In genomic region chr3:88307666-88308065, GRCh38 we compare ENCODE assay signal across 2 cellular contexts.
TF ChIP-seq lines count a peak whose summit lies in the region.

No MANE protein-coding gene starts in this region.

TF ChIP-seq in GM23338, 12 proteins besides CTCF, POLR2A, EP300 and RAD21 (continued from another document):
- no peak for TF ChIP-seq ZNF462 (CRISPR knock-in tag; IDR thresholded peaks at IDR 0.05)
- TF ChIP-seq EZH2 (IDR thresholded peaks at IDR 0.05; ENCODE audit: low read depth, unreplicated experiment): no peak
- no peak for TF ChIP-seq CREB1 (CRISPR knock-in tag; IDR thresholded peaks at IDR 0.05; ENCODE audit: low read depth)
- TF ChIP-seq STAT1 (IDR thresholded peaks at IDR 0.05; ENCODE audit: unreplicated experiment): no peak
- TF ChIP-seq ZNF331 (CRISPR knock-in tag; IDR thresholded peaks at IDR 0.05; ENCODE audit: low read depth): no peak
- TF ChIP-seq ETS1 (IDR thresholded peaks at IDR 0.05): no peak
- no peak for TF ChIP-seq ZNF114 (CRISPR knock-in tag; IDR thresholded peaks at IDR 0.05)
- TF ChIP-seq POLR2AphosphoS5 (IDR thresholded peaks at IDR 0.05; ENCODE audit: low read depth): no peak
- no peak for TF ChIP-seq EZH2phosphoT487 (IDR thresholded peaks at IDR 0.05; ENCODE audit: unreplicated experiment)
- TF ChIP-seq, protein P1, sequence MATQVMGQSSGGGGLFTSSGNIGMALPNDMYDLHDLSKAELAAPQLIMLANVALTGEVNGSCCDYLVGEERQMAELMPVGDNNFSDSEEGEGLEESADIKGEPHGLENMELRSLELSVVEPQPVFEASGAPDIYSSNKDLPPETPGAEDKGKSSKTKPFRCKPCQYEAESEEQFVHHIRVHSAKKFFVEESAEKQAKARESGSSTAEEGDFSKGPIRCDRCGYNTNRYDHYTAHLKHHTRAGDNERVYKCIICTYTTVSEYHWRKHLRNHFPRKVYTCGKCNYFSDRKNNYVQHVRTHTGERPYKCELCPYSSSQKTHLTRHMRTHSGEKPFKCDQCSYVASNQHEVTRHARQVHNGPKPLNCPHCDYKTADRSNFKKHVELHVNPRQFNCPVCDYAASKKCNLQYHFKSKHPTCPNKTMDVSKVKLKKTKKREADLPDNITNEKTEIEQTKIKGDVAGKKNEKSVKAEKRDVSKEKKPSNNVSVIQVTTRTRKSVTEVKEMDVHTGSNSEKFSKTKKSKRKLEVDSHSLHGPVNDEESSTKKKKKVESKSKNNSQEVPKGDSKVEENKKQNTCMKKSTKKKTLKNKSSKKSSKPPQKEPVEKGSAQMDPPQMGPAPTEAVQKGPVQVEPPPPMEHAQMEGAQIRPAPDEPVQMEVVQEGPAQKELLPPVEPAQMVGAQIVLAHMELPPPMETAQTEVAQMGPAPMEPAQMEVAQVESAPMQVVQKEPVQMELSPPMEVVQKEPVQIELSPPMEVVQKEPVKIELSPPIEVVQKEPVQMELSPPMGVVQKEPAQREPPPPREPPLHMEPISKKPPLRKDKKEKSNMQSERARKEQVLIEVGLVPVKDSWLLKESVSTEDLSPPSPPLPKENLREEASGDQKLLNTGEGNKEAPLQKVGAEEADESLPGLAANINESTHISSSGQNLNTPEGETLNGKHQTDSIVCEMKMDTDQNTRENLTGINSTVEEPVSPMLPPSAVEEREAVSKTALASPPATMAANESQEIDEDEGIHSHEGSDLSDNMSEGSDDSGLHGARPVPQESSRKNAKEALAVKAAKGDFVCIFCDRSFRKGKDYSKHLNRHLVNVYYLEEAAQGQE (IDR thresholded peaks at IDR 0.05; ENCODE audit: unreplicated experiment): no peak

TF ChIP-seq in WTC11, 78 proteins besides CTCF, POLR2A, EP300 and RAD21 (continued from another document):
- TF ChIP-seq PRDM15 (CRISPR knock-in tag; IDR thresholded peaks at IDR 0.05) (no peak), ZNF263 (CRISPR knock-in tag; IDR thresholded peaks at IDR 0.05; ENCODE audit: low read depth) (no peak)
